12 cellular contexts compared by ENCODE assay signal in genomic region chr15:52523192-52523591, GRCh38. TPM values are rescaled to one million over a fixed set of nuclear protein-coding genes. Genes with fewer than 3 reads are reported as not detected.
DNase-seq lines count a peak whose midpoint lies in the region; ATAC-seq and TF ChIP-seq lines count a peak whose summit lies in the region.
"Had no signal": no experiment of that assay in that cellular context is flagged by ENCODE, and none has a peak within 500 bp of the region (broad histone marks: within the 10 kb centered on the region; RNA-seq: fewer than 3 reads in every experiment).

No MANE protein-coding gene starts in this region.

- H3K9me3 ChIP-seq in subcutaneous abdominal adipose tissue (ENCODE audit: control insufficient read depth in 5 of 5, low read length in 5 of 5): no peaks in the 10 kb centered on the region
- H3K9me3 ChIP-seq: spleen had no signal

- H3K27me3 ChIP-seq in foreskin keratinocyte (no peaks in the 10 kb centered on the region), subcutaneous abdominal adipose tissue (ENCODE audit: control insufficient read depth in 5 of 5, insufficient read depth in 4 of 5, low read length in 5 of 5) (no peaks in the 10 kb centered on the region)
- H3K27me3 ChIP-seq: spleen had no signal

- H3K9ac ChIP-seq in subcutaneous abdominal adipose tissue (ENCODE audit: low read length in 5 of 5): no peak overlapping the region
- H3K9ac ChIP-seq: KMS-11 had no signal

- TF ChIP-seq CTCF in astrocyte of the cerebellum (IDR thresholded peaks at IDR 0.05; ENCODE audit: low read depth, low read length, missing control alignments) (no peak), foreskin keratinocyte (conservative IDR thresholded peaks at IDR 0.05) (no peak)

- peak; percentile 78 for ATAC-seq in foreskin keratinocyte
- ATAC-seq in GM21737 (IDR thresholded peaks at IDR 0.05; ENCODE audit: unreplicated experiment): no peak

- in situ Hi-C loops in astrocyte of the cerebellum (cut with HindIII; ENCODE audit: low sequenced_read_pairs): no loop called here

- H3K4me1 ChIP-seq in foreskin keratinocyte (peaks cover 31% of the 10 kb centered on the region), subcutaneous abdominal adipose tissue (ENCODE audit: control insufficient read depth in 5 of 5, insufficient read depth in 5 of 5, low read length in 5 of 5) (peaks cover 0 to 30% (median 22%) of the 10 kb centered on the region in 5 donors)

- no peak overlapping the region for H3K27ac ChIP-seq in foreskin keratinocyte
- peak overlapping the region; percentile 55 for H3K27ac ChIP-seq in subcutaneous abdominal adipose tissue (ENCODE audit: low read depth, low read length)
- H3K27ac ChIP-seq: 22Rv1, KMS-11, spleen had no signal

- DNase-seq in DMS53 (lab: John Stamatoyannopoulos, UW): peak; percentile 11
- DNase-seq in DMS53 treated with DMSO at 0.1 percent for 48 hours (lab: John Stamatoyannopoulos, UW; ENCODE audit: unreplicated experiment): no peak
- peak; percentile 86 for DNase-seq in astrocyte of the cerebellum (ENCODE audit: low read depth)
- peak; percentile 78 to 90 for DNase-seq in foreskin keratinocyte
- DNase-seq in KG1 (lab: John Stamatoyannopoulos, UW): no peak
- no peak for DNase-seq in NCI-H524 treated with DMSO at 0.1 percent for 48 hours (lab: John Stamatoyannopoulos, UW)
- DNase-seq: activated CD4-positive, CD25-positive, alpha-beta regulatory T cell; spleen had no signal

- H3K36me3 ChIP-seq in subcutaneous abdominal adipose tissue (ENCODE audit: control insufficient read depth in 5 of 5, insufficient read depth in 5 of 5, low read length in 5 of 5): no peaks in the 10 kb centered on the region
- H3K36me3 ChIP-seq: spleen had no signal

- H3K4me3 ChIP-seq in astrocyte of the cerebellum (ENCODE audit: low read depth, low read length): no peak overlapping the region
- H3K4me3 ChIP-seq in subcutaneous abdominal adipose tissue (ENCODE audit: low read depth in 1 of 5, low read length in 5 of 5): peak overlapping the region in 1 of 5 donors; percentile 8
- H3K4me3 ChIP-seq: spleen had no signal

RNA-seq across cellular contexts. Expression of gene MYO5A, which starts 5.5 kb away (rescaled TPM):
- total RNA-seq in foreskin keratinocyte: 42.9 and 51.4 TPM in 2 replicates
- polyA plus RNA-seq in foreskin keratinocyte: 7.5 and 7.7 TPM in 2 replicates

RNA-seq across cellular contexts. Expression of gene ARPP19, which starts 45.6 kb away (rescaled TPM):
- total RNA-seq in foreskin keratinocyte: 117 and 120 TPM in 2 replicates
- polyA plus RNA-seq in foreskin keratinocyte: 37.2 and 43.6 TPM in 2 replicates

Comparison
In these comparisons a context has a peak if more than half of its experiments do, and no peak if none do; other contexts are left out.
1. DNase-seq: peak in DMS53 (single experiment), astrocyte of the cerebellum (single experiment) and foreskin keratinocyte (2 of 2); none in DMS53 treated with DMSO at 0.1 percent for 48 hours (single experiment), KG1 (single experiment) and NCI-H524 treated with DMSO at 0.1 percent for 48 hours (single experiment).